In genomic region chr14:95540236-95540635, GRCh38 we compare ENCODE assay signal across 1 cellular context.
TF ChIP-seq lines count a peak whose summit lies in the region.

No MANE protein-coding gene starts in this region.

TF ChIP-seq in GM12878, 131 proteins besides CTCF, POLR2A, EP300 and RAD21:
- no peak for TF ChIP-seq EZH2 (IDR thresholded peaks at IDR 0.05; ENCODE audit: borderline replicate concordance, control insufficient read depth, low read depth, low read length)
- TF ChIP-seq RFX5 (IDR thresholded peaks at IDR 0.05; ENCODE audit: low read depth, low read length) = no peak
